Comparison of ENCODE assay signal across 1 cellular context in genomic region chr19:18742838-18743237, GRCh38.
TF ChIP-seq lines count a peak whose summit lies in the region.

No MANE protein-coding gene starts in this region.

TF ChIP-seq in K562, 482 proteins besides CTCF, POLR2A, EP300 and RAD21 (continued from another document):
- TF ChIP-seq TAF1 (IDR thresholded peaks at IDR 0.05; ENCODE audit: control insufficient read depth, extremely low read depth, insufficient read depth, low read length, severe bottlenecking), result no peak
